In genomic region chr1:222161676-222162075, GRCh38 we compare ENCODE assay signal across 3 cellular contexts.
TF ChIP-seq lines count a peak whose summit lies in the region.

No MANE protein-coding gene starts in this region.

TF ChIP-seq in SK-N-SH treated with all-trans-retinoic acid at 6 μM for 48 hours, 23 proteins besides CTCF, POLR2A, EP300 and RAD21:
- 0 out of 2 replicates have a peak, but pooled peaks have one; percentile 34 for TF ChIP-seq ZC3H10 (CRISPR knock-in tag; IDR thresholded peaks at IDR 0.05)
- no peak for TF ChIP-seq TCF4 (CRISPR knock-in tag; IDR thresholded peaks at IDR 0.05; ENCODE audit: borderline replicate concordance)
- no peak for TF ChIP-seq TOX (CRISPR knock-in tag; IDR thresholded peaks at IDR 0.05; ENCODE audit: borderline replicate concordance)

TF ChIP-seq in SK-N-SH, 30 proteins besides CTCF, POLR2A, EP300 and RAD21:
- TF ChIP-seq EZH2phosphoT487 (IDR thresholded peaks at IDR 0.05; ENCODE audit: borderline replicate concordance, low read depth) (no peak), GATA2 (CRISPR knock-in tag; IDR thresholded peaks at IDR 0.05) (no peak), MAX (IDR thresholded peaks at IDR 0.05; ENCODE audit: low read depth) (no peak), NFIC (IDR thresholded peaks at IDR 0.05; ENCODE audit: borderline replicate concordance) (no peak), PBX3 (IDR thresholded peaks at IDR 0.05) (no peak), TEAD4 (IDR thresholded peaks at IDR 0.05; ENCODE audit: borderline replicate concordance, insufficient read depth) (no peak)
TF ChIP-seq in SK-N-SH: peak in this region for 0.

TF ChIP-seq in endothelial cell of umbilical vein, 7 proteins besides CTCF, POLR2A, EP300 and RAD21:
- no peak for TF ChIP-seq MAX (IDR thresholded peaks at IDR 0.05; ENCODE audit: insufficient read depth, insufficient read length)
- TF ChIP-seq JUN (IDR thresholded peaks at IDR 0.05; ENCODE audit: borderline replicate concordance, insufficient read depth, insufficient read length, low read depth): peak; percentile 10
- no peak for TF ChIP-seq MYC (IDR thresholded peaks at IDR 0.05; ENCODE audit: low read depth, low read length)
- no peak for TF ChIP-seq POLR2AphosphoS5 (IDR thresholded peaks at IDR 0.05; ENCODE audit: insufficient read depth, low read depth, low read length)
